ENCODE assay signal across 19 cellular contexts in genomic region chr4:71366776-71367175, GRCh38.
DNase-seq lines count a peak whose midpoint lies in the region; ATAC-seq lines count a peak whose summit lies in the region.
"Had no signal": no experiment of that assay in that cellular context is flagged by ENCODE, and none has a peak within 500 bp of the region (broad histone marks: within the 10 kb centered on the region; RNA-seq: fewer than 3 reads in every experiment).

No MANE protein-coding gene starts in this region.

- ATAC-seq in HG03439 (IDR thresholded peaks at IDR 0.05; ENCODE audit: unreplicated experiment): no peak
- ATAC-seq: CD8-positive, alpha-beta T cell had no signal

- DNase-seq in NCI-H82 (lab: John Stamatoyannopoulos, UW) (peak; percentile 70), NCI-H82 treated with DMSO at 0.1 percent for 48 hours (lab: John Stamatoyannopoulos, UW; ENCODE audit: unreplicated experiment) (no peak), NCI-H446 treated with DMSO at 0.1 percent for 48 hours (lab: John Stamatoyannopoulos, UW) (peak; percentile 18), cerebellar cortex (ENCODE audit: low spot score) (peak; percentile 92), NCI-H2107 treated with DMSO at 0.1 percent for 48 hours (lab: John Stamatoyannopoulos, UW; ENCODE audit: unreplicated experiment) (no peak), SIG-M5 (lab: John Stamatoyannopoulos, UW) (no peak)
- DNase-seq in activated naive CD4-positive, alpha-beta T cell treated with anti-CD3 and anti-CD28 coated beads, Interleukin-2, amount 50 U/mL, for 16 hours: no peak
- DNase-seq: AML-193; Calu3; CD8-positive, alpha-beta T cell; H7; Karpas-422; NCI-H1417 treated with DMSO at 0.1 percent for 48 hours; NCI-H1930; PC-9; RPMI8226; SHP77; SK-N-SH had no signal

Comparison
In these comparisons a context has a peak if more than half of its experiments do, and no peak if none do; other contexts are left out.
1. DNase-seq: peak in NCI-H82 (single experiment), NCI-H446 treated with DMSO at 0.1 percent for 48 hours (single experiment) and cerebellar cortex (single experiment); none in NCI-H82 treated with DMSO at 0.1 percent for 48 hours (single experiment), NCI-H2107 treated with DMSO at 0.1 percent for 48 hours (single experiment), SIG-M5 (single experiment) and activated naive CD4-positive, alpha-beta T cell treated with anti-CD3 and anti-CD28 coated beads, Interleukin-2, amount 50 U/mL, for 16 hours (single experiment).